8 cellular contexts compared by ENCODE assay signal in genomic region chr3:150603090-150603887, GRCh38. TPM values are rescaled to one million over a fixed set of nuclear protein-coding genes. Genes with fewer than 3 reads are reported as not detected.
DNase-seq lines count a peak whose midpoint lies in the region; ATAC-seq and TF ChIP-seq lines count a peak whose summit lies in the region.

Gene SELENOT, plus strand, starts transcription at chr3:150603321. Its CDS starts 42 bp downstream, at chr3:150603363.

- peaks cover 33% of the 10 kb centered on the region for H3K4me1 ChIP-seq in adipocyte (ENCODE audit: control insufficient read depth, insufficient read depth, low read length)

- peaks cover 5% of the 10 kb centered on the region for H3K9me3 Mint-ChIP-seq in type B pancreatic cell

- no peaks in the 10 kb centered on the region for H3K27me3 Mint-ChIP-seq in type B pancreatic cell

- intact Hi-C loops in cardiac septum (cut with DNase I) = loop anchor here (1.0 to 5.0 kb wide), 2 partner anchors 57 to 159 kb away; partner anchors contain the start of genes EIF2A, SERP1 and SIAH2

- H3K4me3 ChIP-seq in adipocyte (ENCODE audit: low read length) = peak within 1 kb of the TSS; percentile 89

- peak within 1 kb of the TSS; percentile 94 for H3K9ac ChIP-seq in adipocyte (ENCODE audit: low read length)

- H3K27ac Mint-ChIP-seq in type B pancreatic cell = peak within 1 kb of the TSS; percentile 97

- peaks cover 46% of the 10 kb centered on the region for H3K4me1 Mint-ChIP-seq in type B pancreatic cell (ENCODE audit: unreplicated experiment)

- H3K9me3 ChIP-seq in adipocyte (ENCODE audit: control insufficient read depth, low read length) = no peaks in the 10 kb centered on the region

- 0 out of 2 replicates have a peak, but pooled peaks have one; percentile 17 for TF ChIP-seq CTCF in GM12874 (IDR thresholded peaks at IDR 0.05; ENCODE audit: insufficient read depth, low read depth, low read length)
- peak; percentile 76 for TF ChIP-seq CTCF in type B pancreatic cell (conservative IDR thresholded peaks at IDR 0.05)

- H3K4me3 Mint-ChIP-seq in type B pancreatic cell = peak within 1 kb of the TSS; percentile 94

- no peaks in the 10 kb centered on the region for H3K36me3 ChIP-seq in adipocyte (ENCODE audit: control insufficient read depth, insufficient read depth, low read length, severe bottlenecking)

- H3K36me3 Mint-ChIP-seq in type B pancreatic cell = peaks cover 15% of the 10 kb centered on the region

- ATAC-seq in HG02763 (IDR thresholded peaks at IDR 0.05; ENCODE audit: unreplicated experiment) = peak; percentile 58

- DNase-seq in NCI-H1436 (lab: John Stamatoyannopoulos, UW) = peak; percentile 95
- peak; percentile 91 for DNase-seq in T follicular helper cell (ENCODE audit: low read depth)
- peak; percentile 96 for DNase-seq in adipocyte (ENCODE audit: low read depth)
- DNase-seq in cardiac septum (ENCODE audit: low spot score) = peak; percentile 98
- peak; percentile 97 for DNase-seq in pons (ENCODE audit: low spot score)
- peak; percentile 97 for DNase-seq in type B pancreatic cell (ENCODE audit: extremely low spot score, unreplicated experiment)

- no peaks in the 10 kb centered on the region for H3K27me3 ChIP-seq in adipocyte (replicated peaks; ENCODE audit: control insufficient read depth, insufficient read depth, low read length)

RNA-seq across cellular contexts. Expression of gene SELENOT, which starts in this region (rescaled TPM):
- total RNA-seq in cardiac septum (75.8 TPM), type B pancreatic cell (ENCODE audit: low replicate concordance) (73.8 and 92.7 TPM in 2 replicates)

Comparison
In these comparisons a context has a peak if more than half of its experiments do, and no peak if none do; other contexts are left out.
1. Peak in every context shown above with its lines: DNase-seq, ATAC-seq and H3K4me3 ChIP-seq.